1 cellular context compared by ENCODE assay signal in genomic region chr1:200427744-200428143, GRCh38.
A peak's percentile ranks its signal among the peaks of the same experiment; 100 is the strongest.
TF ChIP-seq lines count a peak whose summit lies in the region.

No MANE protein-coding gene starts in this region.

TF ChIP-seq in K562, 482 proteins besides CTCF, POLR2A, EP300 and RAD21:
- TF ChIP-seq E2F1 (CRISPR knock-in tag; IDR thresholded peaks at IDR 0.05): no peak
- TF ChIP-seq ATF1 (CRISPR knock-in tag; IDR thresholded peaks at IDR 0.05): no peak
- TF ChIP-seq ATF1 (tag; IDR thresholded peaks at IDR 0.05): 0 out of 2 replicates have a peak, but pooled peaks have one; percentile 14
